1 cellular context compared by ENCODE assay signal in genomic region chr7:139987691-139988516, GRCh38.
TF ChIP-seq lines count a peak whose summit lies in the region.

No MANE protein-coding gene starts in this region.

TF ChIP-seq in HCT116, 20 proteins besides CTCF, POLR2A, EP300 and RAD21 (continued from another document):
- TF ChIP-seq SIN3A (IDR thresholded peaks at IDR 0.05; ENCODE audit: low read depth) (no peak), ZNF274 (IDR thresholded peaks at IDR 0.05; ENCODE audit: low read depth, low read length) (no peak), ELF1 (IDR thresholded peaks at IDR 0.05; ENCODE audit: borderline replicate concordance, low read depth) (no peak), ATF3 (IDR thresholded peaks at IDR 0.05) (no peak), ZFX (IDR thresholded peaks at IDR 0.05) (no peak), REST (IDR thresholded peaks at IDR 0.05; ENCODE audit: low read depth) (no peak), SP1 (IDR thresholded peaks at IDR 0.05; ENCODE audit: low read depth) (no peak), CEBPB (IDR thresholded peaks at IDR 0.05; ENCODE audit: low read depth) (no peak), EGR1 (IDR thresholded peaks at IDR 0.05; ENCODE audit: low read depth) (no peak), ZBTB33 (IDR thresholded peaks at IDR 0.05; ENCODE audit: extremely low read depth, insufficient replicate concordance, low read length) (no peak)
